ENCODE assay signal across 11 cellular contexts in genomic region chr14:61102549-61103466, GRCh38.
DNase-seq lines count a peak whose midpoint lies in the region; ATAC-seq and TF ChIP-seq lines count a peak whose summit lies in the region.
"Had no signal": no experiment of that assay in that cellular context is flagged by ENCODE, and none has a peak within 500 bp of the region (broad histone marks: within the 10 kb centered on the region; RNA-seq: fewer than 3 reads in every experiment).

No MANE protein-coding gene starts in this region.

- peak; percentile 65 for DNase-seq in HuH-7 (ENCODE audit: low spot score)
- no peak for DNase-seq in mammary epithelial cell
- DNase-seq in osteocyte (ENCODE audit: extremely low spot score, unreplicated experiment) = no peak
- no peak for DNase-seq in SKM-1 treated with dmso at 0.1 percent for 144 hours (lab: John Stamatoyannopoulos, UW; ENCODE audit: unreplicated experiment)
- DNase-seq: cortex of kidney, NCI-H1930 had no signal

- H3K9ac ChIP-seq in mammary epithelial cell (ENCODE audit: insufficient read depth, low read length) = no peak overlapping the region

- in situ Hi-C loops in mammary epithelial cell (cut with MboI; ENCODE audit: low sequenced_read_pairs in 2 of 2) = no loop called here

- no peak for TF ChIP-seq CTCF in mammary epithelial cell (conservative IDR thresholded peaks at IDR 0.05 in 1 of 2, IDR thresholded peaks at IDR 0.05 in 1 of 2; ENCODE audit: extremely low read depth in 1 of 2, insufficient read depth in 1 of 2, low read depth in 1 of 2, low read length in 2 of 2)
- TF ChIP-seq CTCF in osteocyte (IDR thresholded peaks at IDR 0.05) = no peak

- H3K27me3 ChIP-seq in mammary epithelial cell (ENCODE audit: insufficient read depth, low read length) = no peaks in the 10 kb centered on the region

- peak overlapping the region; percentile 94 for H3K27ac ChIP-seq in mammary epithelial cell (ENCODE audit: insufficient read depth, low read depth, low read length)
- H3K27ac ChIP-seq: VCaP had no signal

- H3K27me3 Mint-ChIP-seq in osteocyte (ENCODE audit: unreplicated experiment) = no peaks in the 10 kb centered on the region

- H3K9me3 ChIP-seq in mammary epithelial cell (replicated peaks; ENCODE audit: insufficient read depth, low read length) = no peaks in the 10 kb centered on the region

- peak overlapping the region; percentile 36 for H3K4me3 Mint-ChIP-seq in osteocyte (ENCODE audit: unreplicated experiment)

- H3K4me1 ChIP-seq in mammary epithelial cell (ENCODE audit: insufficient read depth, low read length) = peaks cover 39% of the 10 kb centered on the region

- H3K4me1 Mint-ChIP-seq in osteocyte (ENCODE audit: unreplicated experiment) = peaks cover 67% of the 10 kb centered on the region

- H3K9me3 Mint-ChIP-seq in osteocyte (ENCODE audit: unreplicated experiment) = no peaks in the 10 kb centered on the region

- no peaks in the 10 kb centered on the region for H3K79me2 ChIP-seq in mammary epithelial cell (ENCODE audit: insufficient read depth, low read length)

- no TSS peak for BruUV-seq in mammary epithelial cell (replicated peaks; lab: Mats Ljungman, UMichigan)

- H3K4me3 ChIP-seq in mammary epithelial cell (replicated peaks in 1 of 3; ENCODE audit: insufficient read depth in 1 of 3, low read depth in 2 of 3, low read length in 3 of 3) = no peak overlapping the region

- H3K36me3 ChIP-seq in mammary epithelial cell (ENCODE audit: insufficient read depth, low read length) = no peaks in the 10 kb centered on the region

- H2AFZ ChIP-seq in mammary epithelial cell (ENCODE audit: low read depth, low read length) = peak overlapping the region; percentile 90

- peak overlapping the region; percentile 96 for H3K27ac Mint-ChIP-seq in osteocyte (ENCODE audit: unreplicated experiment)

- H3K36me3 Mint-ChIP-seq in osteocyte (ENCODE audit: unreplicated experiment) = peaks cover 9% of the 10 kb centered on the region

- no peaks in the 10 kb centered on the region for H4K20me1 ChIP-seq in mammary epithelial cell (ENCODE audit: insufficient read depth, low read length)

- no peak overlapping the region for H3K4me2 ChIP-seq in mammary epithelial cell (ENCODE audit: insufficient read depth, low read depth, low read length)

- 98% methylated on average over 9 of the region's 10 CpGs for WGBS in mammary epithelial cell (ENCODE audit: low coverage, missing lambda C conversion rate)

- ATAC-seq in GM18511 (IDR thresholded peaks at IDR 0.05; ENCODE audit: unreplicated experiment) (peak; percentile 22), HG02642 (IDR thresholded peaks at IDR 0.05; ENCODE audit: poor library complexity, unreplicated experiment) (no peak), GM19035 (IDR thresholded peaks at IDR 0.05; ENCODE audit: unreplicated experiment) (no peak), HG03520 (IDR thresholded peaks at IDR 0.05; ENCODE audit: unreplicated experiment) (no peak)

- dilution Hi-C loops in mammary epithelial cell (cut with HindIII; ENCODE audit: low sequenced_read_pairs) = no loop called here

- intact Hi-C loops in mammary epithelial cell (cut with micrococcal nuclease) = loop anchor here (2.0 kb wide), 1 partner anchor 42 kb away; no protein-coding TSS in a partner anchor

- CTCF ChIA-PET in mammary epithelial cell (lab: Charles Lee; ENCODE audit: low non-redundant PET) = no interaction called here
